In genomic region chr21:32147041-32147440, GRCh38 we compare ENCODE assay signal across 20 cellular contexts.
DNase-seq lines count a peak whose midpoint lies in the region; ATAC-seq and TF ChIP-seq lines count a peak whose summit lies in the region.
"Had no signal": no experiment of that assay in that cellular context is flagged by ENCODE, and none has a peak within 500 bp of the region (broad histone marks: within the 10 kb centered on the region; RNA-seq: fewer than 3 reads in every experiment).

No MANE protein-coding gene starts in this region.

- ATAC-seq in GM21367 (IDR thresholded peaks at IDR 0.05; ENCODE audit: unreplicated experiment), result no peak
- ATAC-seq: HepG2 had no signal

- H3K36me3 Mint-ChIP-seq in activated naive CD4-positive, alpha-beta T cell treated with anti-CD3 and anti-CD28 coated beads, Interleukin-2, amount 10 ng/mL, durations not matched to agents 7 days and 5 days, result no peaks in the 10 kb centered on the region
- H3K36me3 Mint-ChIP-seq: CD4-positive, CD25-positive, alpha-beta regulatory T cell; CD8-positive, alpha-beta memory T cell had no signal

- CTCF ChIA-PET in activated naive CD4-positive, alpha-beta T cell treated with anti-CD3 and anti-CD28 coated beads, Interleukin-2, amount 10 ng/mL, durations not matched to agents 7 days and 5 days (lab: Charles Lee), result no interaction called here

- H3K27ac Mint-ChIP-seq in activated naive CD4-positive, alpha-beta T cell treated with anti-CD3 and anti-CD28 coated beads, Interleukin-2, amount 10 ng/mL, durations not matched to agents 7 days and 5 days, result no peak overlapping the region
- H3K27ac Mint-ChIP-seq: CD4-positive, CD25-positive, alpha-beta regulatory T cell; CD8-positive, alpha-beta memory T cell; H9; IgD-negative memory B cell had no signal

- peaks cover 7% of the 10 kb centered on the region for H3K27me3 Mint-ChIP-seq in activated naive CD4-positive, alpha-beta T cell treated with anti-CD3 and anti-CD28 coated beads, Interleukin-2, amount 10 ng/mL, durations not matched to agents 7 days and 5 days

- TF ChIP-seq CTCF in epithelial cell of proximal tubule (conservative IDR thresholded peaks at IDR 0.05; ENCODE audit: low read depth, low read length), result no peak
- no peak for TF ChIP-seq CTCF in retinal pigment epithelial cell (conservative IDR thresholded peaks at IDR 0.05; ENCODE audit: low read depth, low read length)
- no peak for TF ChIP-seq CTCF in right atrium auricular region (IDR thresholded peaks at IDR 0.05)

- no peaks in the 10 kb centered on the region for H3K36me3 ChIP-seq in right atrium auricular region
- H3K36me3 ChIP-seq: BE2C had no signal

- H3K9me3 Mint-ChIP-seq in activated naive CD4-positive, alpha-beta T cell treated with anti-CD3 and anti-CD28 coated beads, Interleukin-2, amount 10 ng/mL, durations not matched to agents 7 days and 5 days, result no peaks in the 10 kb centered on the region

- no peak overlapping the region for H3K4me3 ChIP-seq in epithelial cell of proximal tubule (ENCODE audit: low read depth, low read length)
- H3K4me3 ChIP-seq in retinal pigment epithelial cell (ENCODE audit: low read length), result no peak overlapping the region
- no peak overlapping the region for H3K4me3 ChIP-seq in right atrium auricular region

- DNase-seq in astrocyte of the hippocampus (ENCODE audit: low read depth, low spot score), result peak; percentile 10
- peak; percentile 6 for DNase-seq in epithelial cell of proximal tubule (ENCODE audit: low read depth)
- DNase-seq in kidney tubule cell (ENCODE audit: low spot score), result peak; percentile 1
- DNase-seq in retinal pigment epithelial cell (ENCODE audit: low read depth), result peak; percentile 3
- no peak for DNase-seq in NCI-H2227 (lab: John Stamatoyannopoulos, UW; ENCODE audit: unreplicated experiment)
- no peak for DNase-seq in right atrium auricular region (ENCODE audit: low spot score)
- DNase-seq in activated naive CD4-positive, alpha-beta T cell treated with anti-CD3 and anti-CD28 coated beads, Interleukin-2, amount 10 ng/mL, durations not matched to agents 7 days and 5 days, result no peak
- DNase-seq: ACHN; BE2C; C1 segment of cervical spinal cord; CD4-positive, CD25-positive, alpha-beta regulatory T cell; CD8-positive, alpha-beta memory T cell; COR-L47; DMS 273 treated with DMSO at 0.1 percent for 48 hours; DMS53; DND-41; H9 had no signal

- H3K9me3 ChIP-seq in right atrium auricular region, result peaks cover 0 to 7% of the 10 kb centered on the region in 2 donors
- H3K9me3 ChIP-seq: BE2C had no signal

- H3K4me1 ChIP-seq in right atrium auricular region, result no peaks in the 10 kb centered on the region

- no peak overlapping the region for H3K4me3 Mint-ChIP-seq in activated naive CD4-positive, alpha-beta T cell treated with anti-CD3 and anti-CD28 coated beads, Interleukin-2, amount 10 ng/mL, durations not matched to agents 7 days and 5 days
- H3K4me3 Mint-ChIP-seq: CD4-positive, CD25-positive, alpha-beta regulatory T cell; CD8-positive, alpha-beta memory T cell; H9; IgD-negative memory B cell had no signal

- no peaks in the 10 kb centered on the region for H3K27me3 ChIP-seq in right atrium auricular region
- H3K27me3 ChIP-seq: BE2C had no signal

- H3K4me1 Mint-ChIP-seq in activated naive CD4-positive, alpha-beta T cell treated with anti-CD3 and anti-CD28 coated beads, Interleukin-2, amount 10 ng/mL, durations not matched to agents 7 days and 5 days, result no peaks in the 10 kb centered on the region
- H3K4me1 Mint-ChIP-seq: CD4-positive, CD25-positive, alpha-beta regulatory T cell; CD8-positive, alpha-beta memory T cell; IgD-negative memory B cell had no signal

- no peak overlapping the region for H3K27ac ChIP-seq in right atrium auricular region

Comparison
In these comparisons a context has a peak if more than half of its experiments do, and no peak if none do; other contexts are left out.
1. DNase-seq: peak in astrocyte of the hippocampus (single experiment), epithelial cell of proximal tubule (single experiment), kidney tubule cell (single experiment) and retinal pigment epithelial cell (single experiment); none in NCI-H2227 (single experiment), right atrium auricular region (single experiment) and activated naive CD4-positive, alpha-beta T cell treated with anti-CD3 and anti-CD28 coated beads, Interleukin-2, amount 10 ng/mL, durations not matched to agents 7 days and 5 days (single experiment).